9 cellular contexts compared by ENCODE assay signal in genomic region chr22:23216331-23217170, GRCh38. TPM values are rescaled to one million over a fixed set of nuclear protein-coding genes. Genes with fewer than 3 reads are reported as not detected.
DNase-seq lines count a peak whose midpoint lies in the region; ATAC-seq, FAIRE-seq and TF ChIP-seq lines count a peak whose summit lies in the region.
"Had no signal": no experiment of that assay in that cellular context is flagged by ENCODE, and none has a peak within 500 bp of the region (broad histone marks: within the 10 kb centered on the region; RNA-seq: fewer than 3 reads in every experiment).

No MANE protein-coding gene starts in this region.

- DNase-seq in activated CD8-positive, alpha-beta memory T cell treated with anti-CD3 and anti-CD28 coated beads for 24 hours: peak; percentile 70
- no peak for DNase-seq in activated CD8-positive, alpha-beta memory T cell treated with anti-CD3 and anti-CD28 coated beads, Interleukin-2, amount 50 U/mL, for 48 hours
- DNase-seq in activated T-cell treated with anti-CD3 and anti-CD28 coated beads, Interleukin-2, amount 50 U/mL, for 1 hour: peak; percentile 52
- DNase-seq in lower lobe of right lung: peak; percentile 48
- DNase-seq in upper lobe of left lung: no peak
- DNase-seq in nucleus accumbens (lab: John Stamatoyannopoulos, UW): no peak
- DNase-seq in HTR-8/SVneo (ENCODE audit: insufficient read length, low spot score): no peak

- 62 to 65% methylated on average over 14 to 16 of the region's 16 CpGs for WGBS in upper lobe of left lung, 2 donors

- no peak for FAIRE-seq in HTR-8/SVneo (lab: Jason Lieb, UNC)
- FAIRE-seq: pancreas had no signal

- H3K4me1 ChIP-seq in lower lobe of right lung: peaks cover 86% of the 10 kb centered on the region
- peaks cover 72 to 87% (median 81%) of the 10 kb centered on the region in 4 donors for H3K4me1 ChIP-seq in upper lobe of left lung

- ATAC-seq in lower lobe of right lung (no peak), upper lobe of left lung (ENCODE audit: low FRiP score in 2 of 2) (no peak), GM19324 (IDR thresholded peaks at IDR 0.05; ENCODE audit: low FRiP score, unreplicated experiment) (no peak)

- no peak for TF ChIP-seq POLR2A in upper lobe of left lung (IDR thresholded peaks at IDR 0.05)

- H3K27ac ChIP-seq in lower lobe of right lung (peak overlapping the region; percentile 58), upper lobe of left lung (peak overlapping the region; percentile 31 to 90 (median 86))

- H3K27me3 ChIP-seq in lower lobe of right lung (ENCODE audit: low read depth): no peaks in the 10 kb centered on the region
- no peaks in the 10 kb centered on the region for H3K27me3 ChIP-seq in upper lobe of left lung
- H3K27me3 ChIP-seq: pancreas had no signal

- no peaks in the 10 kb centered on the region for H3K36me3 ChIP-seq in lower lobe of right lung
- H3K36me3 ChIP-seq in upper lobe of left lung: no peaks in the 10 kb centered on the region
- H3K36me3 ChIP-seq: pancreas had no signal

- no peaks in the 10 kb centered on the region for H3K9me3 ChIP-seq in lower lobe of right lung
- H3K9me3 ChIP-seq in upper lobe of left lung: no peaks in the 10 kb centered on the region
- H3K9me3 ChIP-seq: pancreas had no signal

- H3K4me3 ChIP-seq in lower lobe of right lung (no peak overlapping the region), upper lobe of left lung (no peak overlapping the region)
- H3K4me3 ChIP-seq: pancreas had no signal

- intact Hi-C loops in lower lobe of right lung (cut with DNase I): no loop called here

- TF ChIP-seq CTCF in lower lobe of right lung (IDR thresholded peaks at IDR 0.05): no peak
- no peak for TF ChIP-seq CTCF in upper lobe of left lung (IDR thresholded peaks at IDR 0.05)

- no peak for TF ChIP-seq EP300 in upper lobe of left lung (IDR thresholded peaks at IDR 0.05)

RNA-seq across cellular contexts. Expression of gene BCR, which starts 36.2 kb away (rescaled TPM):
- total RNA-seq in lower lobe of right lung (57.2 TPM), upper lobe of left lung (100 to 1,000 TPM in 1 of 6 donors, 10 to 100 TPM in 5; 47.1 to 105 (median 68.6) TPM)

Comparison
In these comparisons a context has a peak if more than half of its experiments do, and no peak if none do; other contexts are left out.
1. DNase-seq: peak in activated CD8-positive, alpha-beta memory T cell treated with anti-CD3 and anti-CD28 coated beads for 24 hours (single experiment), activated T-cell treated with anti-CD3 and anti-CD28 coated beads, Interleukin-2, amount 50 U/mL, for 1 hour (single experiment) and lower lobe of right lung (single experiment); none in activated CD8-positive, alpha-beta memory T cell treated with anti-CD3 and anti-CD28 coated beads, Interleukin-2, amount 50 U/mL, for 48 hours (single experiment), upper lobe of left lung (0 of 2), nucleus accumbens (0 of 56) and HTR-8/SVneo (single experiment).